Comparison of ENCODE assay signal across 1 cellular context in genomic region chr16:84927621-84928591, GRCh38.
TF ChIP-seq lines count a peak whose summit lies in the region.

No MANE protein-coding gene starts in this region.

TF ChIP-seq in H1, 55 proteins besides CTCF, POLR2A, EP300 and RAD21:
- TF ChIP-seq PHF8 (conservative IDR thresholded peaks at IDR 0.05; ENCODE audit: low read depth, low read length), result no peak
- no peak for TF ChIP-seq EGR1 (IDR thresholded peaks at IDR 0.05; ENCODE audit: borderline replicate concordance, low read depth, low read length)
- TF ChIP-seq TBP (IDR thresholded peaks at IDR 0.05; ENCODE audit: low read depth, low read length), result no peak
- TF ChIP-seq JUN (IDR thresholded peaks at IDR 0.05; ENCODE audit: low read depth, low read length), result no peak
- TF ChIP-seq CBX8 (IDR thresholded peaks at IDR 0.05; ENCODE audit: borderline replicate concordance, low read depth, low read length), result no peak
- no peak for TF ChIP-seq KDM4A (IDR thresholded peaks at IDR 0.05; ENCODE audit: low read depth, low read length, severe bottlenecking)
- TF ChIP-seq USF2 (IDR thresholded peaks at IDR 0.05; ENCODE audit: low read length), result no peak
- no peak for TF ChIP-seq RNF2 (IDR thresholded peaks at IDR 0.05; ENCODE audit: borderline replicate concordance, low read depth, low read length, missing control alignments, poor library complexity, severe bottlenecking)
